In the genomic region with DNA sequence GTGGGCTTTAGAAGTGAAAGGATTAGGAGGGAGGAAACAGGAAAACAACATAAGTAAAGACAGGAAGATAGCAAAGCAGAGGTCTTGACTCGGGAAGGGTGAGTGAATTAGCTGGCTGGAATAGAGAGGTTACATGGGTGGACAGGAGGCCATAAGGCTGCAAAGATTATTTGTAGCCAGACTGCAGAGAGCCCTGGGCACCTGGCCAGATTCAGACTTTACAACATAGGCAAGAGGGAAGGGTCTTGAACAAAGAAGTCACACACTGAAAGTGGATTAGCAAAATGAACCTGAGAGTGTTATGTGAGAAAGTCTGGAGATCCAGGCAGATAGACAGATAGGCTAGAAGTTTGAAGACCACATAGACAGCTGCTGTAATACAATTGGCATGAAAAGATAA, we compare ENCODE assay signal across 20 cellular contexts. TPM values are rescaled to one million over a fixed set of nuclear protein-coding genes. Genes with fewer than 3 reads are reported as not detected.
DNase-seq lines count a peak whose midpoint lies in the region; ATAC-seq and TF ChIP-seq lines count a peak whose summit lies in the region.
"Had no signal": no experiment of that assay in that cellular context is flagged by ENCODE, and none has a peak within 500 bp of the region (broad histone marks: within the 10 kb centered on the region; RNA-seq: fewer than 3 reads in every experiment).

No MANE protein-coding gene starts in this region.

- no peaks in the 10 kb centered on the region for H3K9me2 ChIP-seq in MM.1S (replicated peaks; ENCODE audit: insufficient read depth, low read length)

- no peak overlapping the region for H2AFZ ChIP-seq in MM.1S (ENCODE audit: low read length)

- DNase-seq in MM.1S (no peak), NCI-H345 (lab: John Stamatoyannopoulos, UW) (peak; percentile 34), cerebellar cortex (ENCODE audit: low spot score) (peak; percentile 39), H4 (ENCODE audit: low spot score) (no peak)
- DNase-seq: activated CD4-positive, alpha-beta T cell treated with anti-CD3 and anti-CD28 coated beads for 48 hours; activated naive CD4-positive, alpha-beta T cell treated with Interleukin-2 at 50 U/mL for 16 hours; esophagus squamous epithelium; NCI-H2029; occipital lobe; thyroid gland had no signal

- H3K27me3 Mint-ChIP-seq in nephron (ENCODE audit: low read depth) = no peaks in the 10 kb centered on the region
- H3K27me3 Mint-ChIP-seq in activated T-helper 17 cell treated with anti-CD3 and anti-CD28 coated beads, Interleukin-2, amount 50 U/mL, for 72 hours = peaks cover 41% of the 10 kb centered on the region

- H3K4me1 Mint-ChIP-seq in nephron = peaks cover 60% of the 10 kb centered on the region
- no peaks in the 10 kb centered on the region for H3K4me1 Mint-ChIP-seq in activated T-helper 17 cell treated with anti-CD3 and anti-CD28 coated beads, Interleukin-2, amount 50 U/mL, for 72 hours

- no peaks in the 10 kb centered on the region for H3K9me3 Mint-ChIP-seq in nephron
- no peaks in the 10 kb centered on the region for H3K9me3 Mint-ChIP-seq in activated T-helper 17 cell treated with anti-CD3 and anti-CD28 coated beads, Interleukin-2, amount 50 U/mL, for 72 hours

- H3K9ac ChIP-seq in MM.1S (ENCODE audit: low read length) = no peak overlapping the region
- H3K9ac ChIP-seq: BLaER1 had no signal

- ATAC-seq in HG02884 (IDR thresholded peaks at IDR 0.05; ENCODE audit: unreplicated experiment) = no peak
- ATAC-seq in activated T-helper 17 cell treated with anti-CD3 and anti-CD28 coated beads, Interleukin-2, amount 50 U/mL, for 72 hours (replicated peaks) = no peak
- ATAC-seq: HCT116 had no signal

- no peaks in the 10 kb centered on the region for H3K4me1 ChIP-seq in MM.1S (ENCODE audit: low read length)
- H3K4me1 ChIP-seq: esophagus squamous epithelium, SJSA1, thyroid gland had no signal

- no peaks in the 10 kb centered on the region for H4K20me1 ChIP-seq in MM.1S (ENCODE audit: insufficient read depth, low read length)
- H4K20me1 ChIP-seq: BLaER1 had no signal

- peak overlapping the region in 1 of 3 experiments; percentile 4 for H3K4me3 Mint-ChIP-seq in nephron
- H3K4me3 Mint-ChIP-seq in activated T-helper 17 cell treated with anti-CD3 and anti-CD28 coated beads, Interleukin-2, amount 50 U/mL, for 72 hours = no peak overlapping the region

- H3K4me3 ChIP-seq in MM.1S (ENCODE audit: low read length) = no peak overlapping the region
- H3K4me3 ChIP-seq: BLaER1, dorsolateral prefrontal cortex, esophagus squamous epithelium, SJSA1, skin epidermis, thyroid gland had no signal

- peak overlapping the region; percentile 62 to 83 (median 77) for H3K27ac Mint-ChIP-seq in nephron
- H3K27ac Mint-ChIP-seq in activated T-helper 17 cell treated with anti-CD3 and anti-CD28 coated beads, Interleukin-2, amount 50 U/mL, for 72 hours = no peak overlapping the region

- peak overlapping the region; percentile 32; the same call in 1 of the 2 replicates for H3K4me2 ChIP-seq in MM.1S (ENCODE audit: low read depth, low read length)
- H3K4me2 ChIP-seq: BLaER1 had no signal

- no peak for TF ChIP-seq CTCF in MM.1S (IDR thresholded peaks at IDR 0.05; ENCODE audit: low read length)
- no peak for TF ChIP-seq CTCF in nephron (IDR thresholded peaks at IDR 0.05; ENCODE audit: unreplicated experiment in 3 of 3)

- peak overlapping the region; percentile 27; the same call in 1 of the 2 replicates for H3K27ac ChIP-seq in MM.1S (ENCODE audit: low read length)
- H3K27ac ChIP-seq: BLaER1, dorsolateral prefrontal cortex, esophagus squamous epithelium, SJSA1, skin epidermis, thyroid gland had no signal

- H3F3A ChIP-seq in MM.1S (ENCODE audit: insufficient read depth, low read length) = no peaks in the 10 kb centered on the region

- H3K36me3 ChIP-seq in MM.1S (replicated peaks; ENCODE audit: insufficient read depth, low read length) = no peaks in the 10 kb centered on the region
- H3K36me3 ChIP-seq: BLaER1, esophagus squamous epithelium, SJSA1, thyroid gland had no signal

- H3K36me3 Mint-ChIP-seq in nephron (ENCODE audit: low read depth) = peaks cover 62% of the 10 kb centered on the region
- H3K36me3 Mint-ChIP-seq in activated T-helper 17 cell treated with anti-CD3 and anti-CD28 coated beads, Interleukin-2, amount 50 U/mL, for 72 hours (ENCODE audit: low read depth) = no peaks in the 10 kb centered on the region

- no peaks in the 10 kb centered on the region for H3K9me3 ChIP-seq in MM.1S (replicated peaks; ENCODE audit: insufficient read depth, low read length)
- H3K9me3 ChIP-seq: BLaER1, esophagus squamous epithelium, SJSA1, thyroid gland had no signal

- H3K27me3 ChIP-seq in MM.1S (replicated peaks; ENCODE audit: insufficient read depth, low read length) = no peaks in the 10 kb centered on the region
- H3K27me3 ChIP-seq: BLaER1, esophagus squamous epithelium, SJSA1, thyroid gland had no signal

- no peaks in the 10 kb centered on the region for H3K79me2 ChIP-seq in MM.1S (ENCODE audit: low read length)

RNA-seq across cellular contexts. Expression of gene CER1, which starts 29.7 kb away (rescaled TPM):
- total RNA-seq in activated T-helper 17 cell treated with anti-CD3 and anti-CD28 coated beads, Interleukin-2, amount 50 U/mL, for 72 hours = not detected
- not detected in 2 replicates for total RNA-seq in H4 (2014; rRNA removed; shearing (Covaris generic))
- total RNA-seq: esophagus squamous epithelium, HT1080, mononuclear cell, occipital lobe, SJSA1, thyroid gland had no signal

RNA-seq across cellular contexts. Expression of gene ZDHHC21, which starts 59.0 kb away (rescaled TPM):
- 10 to 100 TPM in 1 of 2 donors, 1 to 10 TPM in 1; 6.6 to 11.2 TPM for total RNA-seq in activated T-helper 17 cell treated with anti-CD3 and anti-CD28 coated beads, Interleukin-2, amount 50 U/mL, for 72 hours
- total RNA-seq in H4 (2014; rRNA removed; shearing (Covaris generic)) = 2.6 and 3.6 TPM in 2 replicates

Comparison
In these comparisons a context has a peak if more than half of its experiments do, and no peak if none do; other contexts are left out.
1. DNase-seq: peak in NCI-H345 (single experiment) and cerebellar cortex (single experiment); none in MM.1S (single experiment) and H4 (single experiment).